In the genomic region with DNA sequence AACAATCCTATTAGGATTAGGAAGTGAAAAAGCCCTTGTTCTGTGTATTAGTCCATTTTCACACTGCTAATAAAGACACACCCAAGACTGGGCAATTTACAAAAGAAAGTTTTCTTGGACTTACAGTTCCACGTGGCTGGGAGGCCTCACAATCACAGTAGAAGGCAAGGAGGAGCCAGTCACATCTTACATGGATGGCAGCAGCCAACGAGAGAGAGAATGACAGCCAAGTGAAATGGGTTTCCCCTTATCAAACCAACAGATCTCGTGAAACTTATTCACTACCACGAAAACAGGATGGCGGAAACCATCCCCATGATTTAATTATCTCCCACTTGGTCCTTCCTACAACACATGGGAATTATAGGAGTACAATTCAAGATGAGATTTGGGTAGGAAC, we compare ENCODE assay signal across 33 cellular contexts.
"Had no signal": no experiment of that assay in that cellular context is flagged by ENCODE, and none has a peak within 500 bp of the region (broad histone marks: within the 10 kb centered on the region; RNA-seq: fewer than 3 reads in every experiment).

No MANE protein-coding gene starts in this region.

- ATAC-seq: activated naive CD4-positive, alpha-beta T cell treated with anti-CD3 and anti-CD28 coated beads, Interleukin-2, amount 50 U/mL, for 72 hours; activated naive CD8-positive, alpha-beta T cell treated with anti-CD3 and anti-CD28 coated beads, Interleukin-2, amount 50 U/mL, for 24 hours; activated T-cell treated with anti-CD3 and anti-CD28 coated beads, Interleukin-2, amount 50 U/mL, for 4 hours; activated T-cell treated with anti-CD3 and anti-CD28 coated beads, Interleukin-2, amount 50 U/mL, for 72 hours; activated T-helper 17 cell treated with anti-CD3 and anti-CD28 coated beads, Interleukin-2, amount 50 U/mL, for 72 hours; body of pancreas had no signal

- FAIRE-seq: astrocyte, bronchial epithelial cell had no signal

- H3K9me3 ChIP-seq: adrenal gland, ascending aorta, body of pancreas, breast epithelium had no signal

- H3K4me1 ChIP-seq: adrenal gland, ascending aorta, body of pancreas, breast epithelium had no signal

- H3K4me3 ChIP-seq: adrenal gland, ascending aorta, body of pancreas, breast epithelium, cardiac muscle cell had no signal

- H3K36me3 ChIP-seq: adrenal gland, ascending aorta, brain microvascular endothelial cell, breast epithelium, cardiac muscle cell had no signal

- DNase-seq: activated effector memory CD4-positive, alpha-beta T cell treated with anti-CD3 and anti-CD28 coated beads, Interleukin-2, amount 50 U/mL, for 16 hours; activated effector memory CD4-positive, alpha-beta T cell treated with Interleukin-2 at 50 U/mL for 16 hours; activated gamma-delta T cell; activated gamma-delta T cell treated with Interleukin-2 at 50 U/mL for 16 hours; activated naive CD4-positive, alpha-beta T cell; activated naive CD4-positive, alpha-beta T cell treated with anti-CD3 and anti-CD28 coated beads for 36 hours; activated naive CD4-positive, alpha-beta T cell treated with anti-CD3 and anti-CD28 coated beads, Interleukin-2, amount 10 ng/mL, durations not matched to agents 7 days and 5 days; activated naive CD4-positive, alpha-beta T cell treated with anti-CD3 and anti-CD28 coated beads, Interleukin-2, amount 50 U/mL, for 16 hours; activated naive CD4-positive, alpha-beta T cell treated with Interleukin-2 at 50 U/mL for 16 hours; activated naive CD8-positive, alpha-beta T cell treated with anti-CD3 and anti-CD28 coated beads for 36 hours; activated naive CD8-positive, alpha-beta T cell treated with anti-CD3 and anti-CD28 coated beads, Interleukin-2, amount 10 ng/mL, durations not matched to agents 7 days and 5 days; activated naive CD8-positive, alpha-beta T cell treated with anti-CD3 and anti-CD28 coated beads, Interleukin-2, amount 50 U/mL, for 24 hours; activated T-cell treated with anti-CD3 and anti-CD28 coated beads, Interleukin-2, amount 50 U/mL, for 24 hours; activated T-cell treated with anti-CD3 and anti-CD28 coated beads, Interleukin-2, amount 50 U/mL, for 4 hours; activated T-cell treated with anti-CD3 and anti-CD28 coated beads, Interleukin-2, amount 50 U/mL, for 48 hours; activated T-cell treated with anti-CD3 and anti-CD28 coated beads, Interleukin-2, amount 50 U/mL, for 72 hours; adrenal gland; amniotic stem cell; amygdala; anterior cingulate cortex; aorta; body of pancreas; brain microvascular endothelial cell; caudate nucleus; central memory CD4-positive, alpha-beta T cell; cerebellar nuclear complex had no signal

- H3K27ac ChIP-seq: ascending aorta, body of pancreas, brain microvascular endothelial cell, breast epithelium, cardiac muscle cell had no signal

- H3K27me3 ChIP-seq: adrenal gland, ascending aorta, body of pancreas, brain microvascular endothelial cell, breast epithelium, cardiac muscle cell had no signal
